In genomic region chr11:841981-842369, GRCh38 we compare ENCODE assay signal across 8 cellular contexts.
DNase-seq lines count a peak whose midpoint lies in the region; ATAC-seq and TF ChIP-seq lines count a peak whose summit lies in the region.

No MANE protein-coding gene starts in this region.

- H3K4me3 ChIP-seq in HFF-Myc (replicated peaks; ENCODE audit: low read depth, low read length) (peak overlapping the region; percentile 98), foreskin fibroblast (ENCODE audit: low read depth in 1 of 2, low read length in 2 of 2) (peak overlapping the region; percentile 91 to 97), retinal pigment epithelial cell (ENCODE audit: low read length) (peak overlapping the region; percentile 93)

- TF ChIP-seq CTCF in HFF-Myc (IDR thresholded peaks at IDR 0.05; ENCODE audit: low read depth, low read length, missing control alignments) (no peak), foreskin fibroblast (IDR thresholded peaks at IDR 0.05; ENCODE audit: low read depth, low read length) (no peak), retinal pigment epithelial cell (conservative IDR thresholded peaks at IDR 0.05; ENCODE audit: low read depth, low read length) (no peak)

- peak; percentile 0; the same call in 2 of the 3 replicates for ATAC-seq in SK-N-SH treated with all-trans-retinoic acid at 6 μM for 48 hours

- DNase-seq in DMS53 (lab: John Stamatoyannopoulos, UW) = peak; percentile 80
- DNase-seq in HFF-Myc (ENCODE audit: extremely low read depth, low read depth) = no peak
- no peak for DNase-seq in foreskin fibroblast
- no peak for DNase-seq in retinal pigment epithelial cell (ENCODE audit: low read depth)
- DNase-seq in NCI-H146 treated with DMSO at 0.1 percent for 48 hours (lab: John Stamatoyannopoulos, UW; ENCODE audit: unreplicated experiment) = no peak
- DNase-seq in NCI-H2081 (lab: John Stamatoyannopoulos, UW) = no peak
- no peak for DNase-seq in SKM-1 (lab: John Stamatoyannopoulos, UW; ENCODE audit: unreplicated experiment)

TF ChIP-seq in SK-N-SH treated with all-trans-retinoic acid at 6 μM for 48 hours, 23 proteins besides CTCF, POLR2A, EP300 and RAD21:
- TF ChIP-seq OSR1 (CRISPR knock-in tag; IDR thresholded peaks at IDR 0.05) (no peak), GLIS3 (CRISPR knock-in tag; IDR thresholded peaks at IDR 0.05) (peak; percentile 44; the same call in 1 of the 2 replicates)
